Comparison of ENCODE assay signal across 8 cellular contexts in genomic region chr3:27533718-27534578, GRCh38. TPM values are rescaled to one million over a fixed set of nuclear protein-coding genes. Genes with fewer than 3 reads are reported as not detected.
DNase-seq lines count a peak whose midpoint lies in the region; ATAC-seq, FAIRE-seq and TF ChIP-seq lines count a peak whose summit lies in the region.

No MANE protein-coding gene starts in this region.

- H3K27me3 ChIP-seq in heart left ventricle: no peaks in the 10 kb centered on the region
- H3K27me3 ChIP-seq in psoas muscle (ENCODE audit: insufficient read depth in 3 of 3, low read length in 2 of 3): no peaks in the 10 kb centered on the region

- H3K27ac ChIP-seq in heart left ventricle (peak overlapping the region in 10 of 12 donors; percentile 17 to 85 (median 53)), psoas muscle (peak overlapping the region; percentile 54)

- WGBS in heart left ventricle, 4 donors: 33 to 39% (median 35%) methylated on average over 10 of the region's 10 CpGs
- WGBS in psoas muscle, 3 donors: 39 to 51% (median 40%) methylated on average over 10 of the region's 10 CpGs

- H3K9me3 ChIP-seq in heart left ventricle (no peaks in the 10 kb centered on the region), psoas muscle (no peaks in the 10 kb centered on the region)

- ATAC-seq in activated naive CD4-positive, alpha-beta T cell treated with anti-CD3 and anti-CD28 coated beads, Interleukin-2, amount 50 U/mL, for 72 hours: peak; percentile 75 to 94
- ATAC-seq in heart left ventricle (peak; percentile 53 to 89 (median 81)), psoas muscle (peak; percentile 48 to 82 (median 58)), HG02798 (IDR thresholded peaks at IDR 0.05; ENCODE audit: poor library complexity, unreplicated experiment) (no peak)

- intact Hi-C loops in heart left ventricle (cut with DNase I) (no loop called here), psoas muscle (cut with DNase I) (no loop called here)

- FAIRE-seq in G401.6 (lab: Jason Lieb, UNC) (peak; percentile 100), H54 (lab: Jason Lieb, UNC) (peak; percentile 96)

- peak overlapping the region; percentile 31 to 90 for H3K27ac Mint-ChIP-seq in activated naive CD4-positive, alpha-beta T cell treated with anti-CD3 and anti-CD28 coated beads, Interleukin-2, amount 50 U/mL, for 72 hours

- peak; percentile 50 for DNase-seq in H54 (ENCODE audit: insufficient read length, low spot score)
- DNase-seq in NCI-H460 (ENCODE audit: extremely low read depth, low read depth): peak; percentile 77
- peak in 1 of 2 donors; percentile 9 for DNase-seq in activated naive CD4-positive, alpha-beta T cell treated with anti-CD3 and anti-CD28 coated beads, Interleukin-2, amount 50 U/mL, for 72 hours (ENCODE audit: low spot score in 2 of 2)
- peak in 4 of 5 donors; percentile 18 to 68 (median 44) for DNase-seq in heart left ventricle
- DNase-seq in psoas muscle: peak; percentile 67 to 73
- DNase-seq in GDM1 (lab: John Stamatoyannopoulos, UW): no peak

- H3K36me3 Mint-ChIP-seq in activated naive CD4-positive, alpha-beta T cell treated with anti-CD3 and anti-CD28 coated beads, Interleukin-2, amount 50 U/mL, for 72 hours: no peaks in the 10 kb centered on the region

- H3K4me1 ChIP-seq in heart left ventricle (peaks cover 0 to 40% (median 8%) of the 10 kb centered on the region in 12 donors), psoas muscle (peaks cover 12% of the 10 kb centered on the region)

- TF ChIP-seq CTCF in heart left ventricle (IDR thresholded peaks at IDR 0.05): peak in 2 of 12 donors; percentile 18 to 26
- TF ChIP-seq CTCF in psoas muscle (IDR thresholded peaks at IDR 0.05): no peak

- H3K4me3 ChIP-seq in heart left ventricle (no peak overlapping the region), psoas muscle (no peak overlapping the region)

- no peaks in the 10 kb centered on the region for H3K9me3 Mint-ChIP-seq in activated naive CD4-positive, alpha-beta T cell treated with anti-CD3 and anti-CD28 coated beads, Interleukin-2, amount 50 U/mL, for 72 hours

- TF ChIP-seq POLR2A in H54 (IDR thresholded peaks at IDR 0.05; ENCODE audit: low read depth, low read length): no peak
- TF ChIP-seq POLR2A in heart left ventricle (IDR thresholded peaks at IDR 0.05): no peak

- H3K36me3 ChIP-seq in heart left ventricle: no peaks in the 10 kb centered on the region
- no peaks in the 10 kb centered on the region for H3K36me3 ChIP-seq in psoas muscle (ENCODE audit: insufficient read depth in 1 of 2, low read depth in 1 of 2)

RNA-seq across cellular contexts. Expression of gene SLC4A7, which starts 49.8 kb away (rescaled TPM):
- total RNA-seq in NCI-H460 (2014; rRNA removed; shearing (Covaris generic)): 56.9 and 57.2 TPM in 2 replicates
- polyA plus RNA-seq in NCI-H460 (2014; cell fraction: nucleus; rRNA removed): 33.9 and 62.8 TPM in 2 replicates
- total RNA-seq in activated naive CD4-positive, alpha-beta T cell treated with anti-CD3 and anti-CD28 coated beads, Interleukin-2, amount 50 U/mL, for 72 hours: 10 to 100 TPM; 37.5 to 57.0 TPM
- 10 to 100 TPM in 8 of 9 donors, 1 to 10 TPM in 1; 8.9 to 25.4 (median 16.0) TPM for total RNA-seq in heart left ventricle
- polyA plus RNA-seq in heart left ventricle: 1 to 10 TPM; 2.2 to 7.5 TPM
- total RNA-seq in psoas muscle: 10 to 100 TPM; 13.3 to 26.6 (median 16.8) TPM
- 1 to 10 TPM; 1.4 to 3.1 (median 1.9) TPM for polyA plus RNA-seq in psoas muscle
